8 cellular contexts compared by ENCODE assay signal in genomic region chr9:88533951-88534455, GRCh38. TPM values are rescaled to one million over a fixed set of nuclear protein-coding genes. Genes with fewer than 3 reads are reported as not detected.
DNase-seq lines count a peak whose midpoint lies in the region; ATAC-seq and TF ChIP-seq lines count a peak whose summit lies in the region.

No MANE protein-coding gene starts in this region.

- H4K20me1 ChIP-seq in smooth muscle cell (ENCODE audit: low read depth): no peaks in the 10 kb centered on the region

- peaks cover 2% of the 10 kb centered on the region in 2 donors for H3K36me3 Mint-ChIP-seq in activated T-cell treated with anti-CD3 and anti-CD28 coated beads, Interleukin-2, amount 50 U/mL, for 72 hours (ENCODE audit: insufficient read depth in 2 of 2)

- WGBS in smooth muscle cell (ENCODE audit: low lambda C conversion rate): 4% methylated on average over 23 of the region's 41 CpGs

- no peaks in the 10 kb centered on the region for H3K9me3 Mint-ChIP-seq in activated T-cell treated with anti-CD3 and anti-CD28 coated beads, Interleukin-2, amount 50 U/mL, for 72 hours

- H3K27me3 Mint-ChIP-seq in activated T-cell treated with anti-CD3 and anti-CD28 coated beads, Interleukin-2, amount 50 U/mL, for 72 hours (ENCODE audit: low read depth): peaks cover 65% of the 10 kb centered on the region

- H3K27ac ChIP-seq in smooth muscle cell (ENCODE audit: low read depth): no peak overlapping the region

- peak overlapping the region; percentile 90 for H3K4me2 ChIP-seq in smooth muscle cell

- H3K79me2 ChIP-seq in smooth muscle cell (ENCODE audit: low read depth): no peaks in the 10 kb centered on the region

- H3K36me3 ChIP-seq in smooth muscle cell (ENCODE audit: low read depth): no peaks in the 10 kb centered on the region

- no peak for TF ChIP-seq CTCF in astrocyte of the cerebellum (IDR thresholded peaks at IDR 0.05; ENCODE audit: low read depth, low read length, missing control alignments)
- TF ChIP-seq CTCF in smooth muscle cell (IDR thresholded peaks at IDR 0.05; ENCODE audit: borderline replicate concordance, insufficient read depth, poor library complexity, severe bottlenecking): no peak

- H3K4me1 Mint-ChIP-seq in activated T-cell treated with anti-CD3 and anti-CD28 coated beads, Interleukin-2, amount 50 U/mL, for 72 hours (ENCODE audit: low read depth): peaks cover 10% of the 10 kb centered on the region

- H3K9ac ChIP-seq in smooth muscle cell (ENCODE audit: low read depth): no peak overlapping the region

- H3K27me3 ChIP-seq in smooth muscle cell (ENCODE audit: low read depth): no peaks in the 10 kb centered on the region

- peaks cover 10% of the 10 kb centered on the region for H3K4me1 ChIP-seq in smooth muscle cell (ENCODE audit: low read depth)

- no peaks in the 10 kb centered on the region for H3K9me3 ChIP-seq in smooth muscle cell (replicated peaks; ENCODE audit: low read depth)

- H3F3A ChIP-seq in smooth muscle cell (ENCODE audit: low read depth): peaks cover 30% of the 10 kb centered on the region

- no peak for DNase-seq in activated T-cell treated with anti-CD3 and anti-CD28 coated beads, Interleukin-2, amount 50 U/mL, for 72 hours
- DNase-seq in activated T-cell treated with anti-CD3 and anti-CD28 coated beads for 4 hours: no peak
- DNase-seq in astrocyte of the cerebellum (ENCODE audit: low read depth): no peak
- peak; percentile 45 for DNase-seq in iPS-NIHi11 (ENCODE audit: low spot score)
- DNase-seq in smooth muscle cell (lab: John Stamatoyannopoulos, UW; ENCODE audit: unreplicated experiment): peak; percentile 57
- no peak for DNase-seq in NCI-H1417 (lab: John Stamatoyannopoulos, UW)
- DNase-seq in ureter (ENCODE audit: low spot score): no peak

- H3K27ac Mint-ChIP-seq in activated T-cell treated with anti-CD3 and anti-CD28 coated beads, Interleukin-2, amount 50 U/mL, for 72 hours: peak overlapping the region; percentile 19

- peak overlapping the region; percentile 52 to 55 for H3K4me3 Mint-ChIP-seq in activated T-cell treated with anti-CD3 and anti-CD28 coated beads, Interleukin-2, amount 50 U/mL, for 72 hours

- H3K4me3 ChIP-seq in astrocyte of the cerebellum (ENCODE audit: low read depth, low read length): peak overlapping the region; percentile 57
- peak overlapping the region; percentile 52 for H3K4me3 ChIP-seq in smooth muscle cell

- in situ Hi-C loops in astrocyte of the cerebellum (cut with HindIII; ENCODE audit: low sequenced_read_pairs): no loop called here

- ATAC-seq in activated T-cell treated with anti-CD3 and anti-CD28 coated beads, Interleukin-2, amount 50 U/mL, for 72 hours (replicated peaks in 1 of 2): peak in 1 of 2 donors; percentile 19
- ATAC-seq in GM21825 (IDR thresholded peaks at IDR 0.05; ENCODE audit: unreplicated experiment): no peak

- peak overlapping the region; percentile 26 for H2AFZ ChIP-seq in smooth muscle cell (ENCODE audit: low read depth)

RNA-seq across cellular contexts. Expression of gene NXNL2, which starts 1.0 kb away (rescaled TPM):
- total RNA-seq in activated T-cell treated with anti-CD3 and anti-CD28 coated beads, Interleukin-2, amount 50 U/mL, for 72 hours: not detected
- total RNA-seq in smooth muscle cell: 0.31 and 0.36 TPM in 2 replicates
- 0.24 and 0.91 TPM in 2 replicates for polyA plus RNA-seq in smooth muscle cell
- total RNA-seq in ureter: 0.70 TPM

Comparison
In these comparisons a context has a peak if more than half of its experiments do, and no peak if none do; other contexts are left out.
1. DNase-seq: peak in iPS-NIHi11 (single experiment) and smooth muscle cell (single experiment); none in activated T-cell treated with anti-CD3 and anti-CD28 coated beads, Interleukin-2, amount 50 U/mL, for 72 hours (0 of 2), activated T-cell treated with anti-CD3 and anti-CD28 coated beads for 4 hours (single experiment), astrocyte of the cerebellum (single experiment), NCI-H1417 (0 of 3) and ureter (single experiment).